8 cellular contexts compared by ENCODE assay signal in genomic region chr12:31589896-31590729, GRCh38. TPM values are rescaled to one million over a fixed set of nuclear protein-coding genes. Genes with fewer than 3 reads are reported as not detected.
DNase-seq lines count a peak whose midpoint lies in the region; ATAC-seq and TF ChIP-seq lines count a peak whose summit lies in the region.

No MANE protein-coding gene starts in this region.

- peak; percentile 60 for DNase-seq in AG08395 (ENCODE audit: low spot score)
- peak; percentile 65 for DNase-seq in GM13977 (ENCODE audit: low spot score)
- DNase-seq in NCI-H1694 treated with DMSO at 0.1 percent for 48 hours (lab: John Stamatoyannopoulos, UW), result peak; percentile 36
- DNase-seq in activated CD8-positive, alpha-beta memory T cell treated with anti-CD3 and anti-CD28 coated beads for 48 hours (ENCODE audit: low read depth in 2 of 3, low spot score in 2 of 3), result peak in 2 of 3 experiments; percentile 12 to 31
- DNase-seq in fibroblast of gingiva (ENCODE audit: low read depth), result peak; percentile 66
- DNase-seq in suprapubic skin (ENCODE audit: low spot score in 2 of 2), result peak; percentile 81 to 83

- H3K9me3 ChIP-seq in mucosa of stomach (ENCODE audit: control insufficient read depth, low read length) (no peaks in the 10 kb centered on the region), suprapubic skin (no peaks in the 10 kb centered on the region)

- 0% methylated on average over 14 of the region's 98 CpGs for WGBS in suprapubic skin

- H3K36me3 ChIP-seq in mucosa of stomach (ENCODE audit: control insufficient read depth, insufficient read depth, low read length), result no peaks in the 10 kb centered on the region
- no peaks in the 10 kb centered on the region for H3K36me3 ChIP-seq in suprapubic skin

- peak; percentile 37 for ATAC-seq in HG02840 (IDR thresholded peaks at IDR 0.05; ENCODE audit: low FRiP score, unreplicated experiment)

- TF ChIP-seq EP300 in suprapubic skin (IDR thresholded peaks at IDR 0.05), result no peak

- H3K27me3 ChIP-seq in mucosa of stomach (ENCODE audit: control insufficient read depth, insufficient read depth, low read length) (no peaks in the 10 kb centered on the region), suprapubic skin (no peaks in the 10 kb centered on the region)

- TF ChIP-seq CTCF in GM13977 (IDR thresholded peaks at IDR 0.05; ENCODE audit: extremely low read depth, insufficient read depth, missing control alignments) (no peak), suprapubic skin (IDR thresholded peaks at IDR 0.05) (no peak)

- H3K9ac ChIP-seq in mucosa of stomach (ENCODE audit: low read length), result peak overlapping the region; percentile 82

- in situ Hi-C loops in GM13977 (cut with MboI; ENCODE audit: low pct_unique_long_range_greater_than_20kb, low sequenced_read_pairs, unreplicated experiment), result no loop called here

- peaks cover 33% of the 10 kb centered on the region for H3K4me1 ChIP-seq in mucosa of stomach (ENCODE audit: control insufficient read depth, insufficient read depth, low read length)
- H3K4me1 ChIP-seq in suprapubic skin, result peaks cover 22% of the 10 kb centered on the region

- TF ChIP-seq POLR2A in suprapubic skin (IDR thresholded peaks at IDR 0.05), result no peak

- peak overlapping the region; percentile 86 for H3K27ac ChIP-seq in suprapubic skin

- H3K4me3 ChIP-seq in mucosa of stomach (ENCODE audit: low read length) (peak overlapping the region; percentile 57), suprapubic skin (peak overlapping the region; percentile 86)

RNA-seq across cellular contexts. Expression of gene DENND5B, which starts 0.8 kb away (rescaled TPM):
- total RNA-seq in suprapubic skin, result 1 to 10 TPM; 1.6 to 9.7 (median 5.8) TPM

Comparison
In these comparisons a context has a peak if more than half of its experiments do, and no peak if none do; other contexts are left out.
1. Peak in every context shown above with its lines: DNase-seq, ATAC-seq, H3K4me3 ChIP-seq and H3K27ac ChIP-seq.
2. DNase-seq: peak in every context shown above with its lines; median percentile 82 in suprapubic skin; 66 in fibroblast of gingiva; 65 in GM13977; 60 in AG08395; 36 in NCI-H1694 treated with DMSO at 0.1 percent for 48 hours; 22 in activated CD8-positive, alpha-beta memory T cell treated with anti-CD3 and anti-CD28 coated beads for 48 hours.